ENCODE assay signal across 13 cellular contexts in the genomic region with DNA sequence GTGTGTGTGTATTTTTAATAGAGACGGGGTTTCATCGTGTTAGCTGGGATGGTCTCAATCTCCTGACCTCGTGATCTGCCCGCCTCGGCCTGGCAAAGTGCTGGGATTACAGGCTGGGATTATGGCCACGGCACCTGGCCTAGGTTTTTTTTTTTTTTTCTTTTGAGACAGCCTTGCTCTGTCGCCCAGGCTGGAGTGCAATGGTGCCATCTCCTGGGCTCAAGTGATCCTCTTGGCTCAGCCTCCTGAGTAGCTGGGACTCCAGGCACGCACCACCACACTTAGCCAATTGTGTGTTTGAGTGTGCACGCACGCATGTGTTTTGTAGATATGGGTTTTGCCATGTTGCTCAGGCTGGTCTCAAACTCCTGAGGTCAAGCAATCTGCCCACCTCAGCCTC.
DNase-seq lines count a peak whose midpoint lies in the region; ATAC-seq and TF ChIP-seq lines count a peak whose summit lies in the region.
"Had no signal": no experiment of that assay in that cellular context is flagged by ENCODE, and none has a peak within 500 bp of the region (broad histone marks: within the 10 kb centered on the region; RNA-seq: fewer than 3 reads in every experiment).

No MANE protein-coding gene starts in this region.

- H2BK120ac ChIP-seq in H9 (ENCODE audit: low read depth, low read length, poor library complexity, severe bottlenecking): no peak overlapping the region

- H3K4ac ChIP-seq in H9 (ENCODE audit: low read depth, low read length): no peak overlapping the region

- no peak overlapping the region for H3K4me3 ChIP-seq in SK-N-SH (ENCODE audit: low read depth in 2 of 2, low read length in 1 of 2)

- H4K20me1 ChIP-seq in SK-N-SH (ENCODE audit: insufficient read depth) (no peaks in the 10 kb centered on the region), H9 (ENCODE audit: control insufficient read depth, insufficient read depth, insufficient read length) (no peaks in the 10 kb centered on the region)

- H4K8ac ChIP-seq in H9 (replicated peaks; ENCODE audit: insufficient read length, low read depth, low read length): no peak overlapping the region

- ATAC-seq in SK-N-SH treated with all-trans-retinoic acid at 6 μM for 48 hours (no peak), WTC11 (peak; percentile 74), HG03520 (IDR thresholded peaks at IDR 0.05; ENCODE audit: unreplicated experiment) (no peak)

- H3K9ac ChIP-seq in SK-N-SH: no peak overlapping the region
- no peak overlapping the region for H3K9ac ChIP-seq in H9 (ENCODE audit: extremely low read depth, insufficient read length, low read length)

- H3K36me3 ChIP-seq in SK-N-SH (replicated peaks in 1 of 2; ENCODE audit: control insufficient read depth in 1 of 2, insufficient read depth in 2 of 2, low read length in 1 of 2): no peaks in the 10 kb centered on the region

- H3K27ac Mint-ChIP-seq in H9 (no peak overlapping the region), WTC11 (no peak overlapping the region)
- H3K27ac Mint-ChIP-seq: B cell; CD4-positive, alpha-beta memory T cell had no signal

- no peak overlapping the region for H2BK5ac ChIP-seq in H9 (ENCODE audit: insufficient read length, low read length)

- H2AK5ac ChIP-seq in H9 (ENCODE audit: insufficient read length, low read length): no peak overlapping the region

- no peak overlapping the region for H3K56ac ChIP-seq in H9 (ENCODE audit: insufficient read length, low read depth, low read length)

- no peaks in the 10 kb centered on the region for H3K27me3 Mint-ChIP-seq in H9 (ENCODE audit: low read depth)
- no peaks in the 10 kb centered on the region for H3K27me3 Mint-ChIP-seq in WTC11 (ENCODE audit: low read depth)
- H3K27me3 Mint-ChIP-seq: B cell; CD4-positive, alpha-beta memory T cell had no signal

- POLR2A ChIA-PET in SK-N-SH (lab: Yijun Ruan, JAX): no interaction called here
- POLR2A ChIA-PET in WTC11 (lab: Charles Lee): interaction anchor here (0.7 kb wide), 1 partner anchor 644 kb away, joined by 4 read pairs; no protein-coding TSS in a partner anchor

- H3K9me2 ChIP-seq in SK-N-SH: no peaks in the 10 kb centered on the region

- no peak overlapping the region for H4K5ac ChIP-seq in H9 (ENCODE audit: insufficient read length, low read depth, low read length)

- no peak for TF ChIP-seq RAD21 in SK-N-SH (IDR thresholded peaks at IDR 0.05; ENCODE audit: low read length)

- no peak overlapping the region for H3K18ac ChIP-seq in H9 (ENCODE audit: insufficient read length, low read depth, low read length)

- H3K4me1 ChIP-seq in SK-N-SH (ENCODE audit: control insufficient read depth in 1 of 2, insufficient read depth in 2 of 2, low read depth in 1 of 2, low read length in 1 of 2) (no peaks in the 10 kb centered on the region), H9 (ENCODE audit: insufficient read depth, low read length) (no peaks in the 10 kb centered on the region)

- H3K27ac ChIP-seq in SK-N-SH (ENCODE audit: low read depth in 2 of 2, low read length in 1 of 2) (no peak overlapping the region), H9 (ENCODE audit: insufficient read length, low read depth, low read length) (no peak overlapping the region)

- H3K4me3 Mint-ChIP-seq in H9 (no peak overlapping the region), WTC11 (no peak overlapping the region)
- H3K4me3 Mint-ChIP-seq: B cell; CD4-positive, alpha-beta memory T cell had no signal

- H3K23me2 ChIP-seq in H9 (ENCODE audit: insufficient read length, low read depth, low read length, poor library complexity, severe bottlenecking): no peaks in the 10 kb centered on the region

- H2AFZ ChIP-seq in SK-N-SH (ENCODE audit: low read depth) (no peak overlapping the region), H9 (ENCODE audit: low read length) (no peak overlapping the region)

- H3K4me2 ChIP-seq in SK-N-SH: no peak overlapping the region
- H3K4me2 ChIP-seq in H9 (ENCODE audit: insufficient read depth, insufficient read length, low read length): no peak overlapping the region

- no peak overlapping the region for H3K14ac ChIP-seq in H9 (ENCODE audit: insufficient read depth, low read length)

- H3K36me3 Mint-ChIP-seq in H9 (ENCODE audit: insufficient read depth in 1 of 3, low read depth in 3 of 3) (no peaks in the 10 kb centered on the region), WTC11 (no peaks in the 10 kb centered on the region)
- H3K36me3 Mint-ChIP-seq: CD4-positive, alpha-beta memory T cell had no signal

- H3T11ph ChIP-seq in H9 (ENCODE audit: low read length): no peak overlapping the region

- H3K79me2 ChIP-seq in SK-N-SH (ENCODE audit: insufficient read depth) (no peaks in the 10 kb centered on the region), H9 (ENCODE audit: insufficient read depth, low read length) (no peaks in the 10 kb centered on the region)

- CTCF ChIA-PET in SK-N-SH (lab: Yijun Ruan, JAX): no interaction called here
- CTCF ChIA-PET in WTC11 (lab: Charles Lee): interaction anchor here (0.6 to 2.6 kb wide), 4 partner anchors 9 to 79 kb away, joined by 3 to 10 read pairs (median 5); no protein-coding TSS in a partner anchor

- TF ChIP-seq EP300 in SK-N-SH (IDR thresholded peaks at IDR 0.05; ENCODE audit: borderline replicate concordance in 1 of 2, low read depth in 1 of 2, low read length in 1 of 2): no peak

- H2BK12ac ChIP-seq in H9 (ENCODE audit: insufficient read length, low read depth, low read length): no peak overlapping the region

- no peaks in the 10 kb centered on the region; a peak in 1 of 5 replicates for H3K9me3 Mint-ChIP-seq in H9
- H3K9me3 Mint-ChIP-seq in WTC11: no peaks in the 10 kb centered on the region

- H4K91ac ChIP-seq in H9 (ENCODE audit: insufficient read length, low read depth, low read length): no peak overlapping the region

- no peaks in the 10 kb centered on the region for H3F3A ChIP-seq in SK-N-SH (replicated peaks; ENCODE audit: insufficient read depth)

- H3K23ac ChIP-seq in H9 (ENCODE audit: insufficient read length, low read depth, low read length): no peak overlapping the region

- H3K9me3 ChIP-seq in SK-N-SH: no peaks in the 10 kb centered on the region
- H3K9me3 ChIP-seq in H9 (ENCODE audit: control insufficient read depth, low read depth, low read length): no peaks in the 10 kb centered on the region

- no peaks in the 10 kb centered on the region for H3K79me1 ChIP-seq in H9 (ENCODE audit: insufficient read depth, low read depth, low read length, poor library complexity, severe bottlenecking)

- H3K27me3 ChIP-seq in SK-N-SH (ENCODE audit: insufficient read depth) (no peaks in the 10 kb centered on the region), H9 (ENCODE audit: insufficient read depth, low read length) (no peaks in the 10 kb centered on the region)

- DNase-seq in SK-N-SH (no peak), H9 (peak; percentile 43), WTC11 (ENCODE audit: low spot score) (peak; percentile 15), kidney glomerular epithelial cell (lab: John Stamatoyannopoulos, UW) (no peak), GM19238 (ENCODE audit: insufficient read length, low spot score) (no peak)
- DNase-seq: ACHN; C1 segment of cervical spinal cord; CD4-positive, alpha-beta memory T cell; DND-41; H7 had no signal

- no peak overlapping the region for H2BK15ac ChIP-seq in H9 (ENCODE audit: low read depth, low read length)

- TF ChIP-seq CTCF in SK-N-SH (IDR thresholded peaks at IDR 0.05) (0 out of 2 replicates have a peak, but pooled peaks have one; percentile 8), H9 (conservative IDR thresholded peaks at IDR 0.05) (peak; percentile 29; the same call in 1 of the 3 replicates), WTC11 (IDR thresholded peaks at IDR 0.05) (no peak)

- H3K4me1 Mint-ChIP-seq in H9 (peaks cover 0 to 3% of the 10 kb centered on the region in 2 experiments; a peak in 2 of 4 replicates), WTC11 (peaks cover 6% of the 10 kb centered on the region)
- H3K4me1 Mint-ChIP-seq: B cell; CD4-positive, alpha-beta memory T cell had no signal

- H2BK20ac ChIP-seq in H9 (ENCODE audit: low read depth, low read length, poor library complexity, severe bottlenecking): no peak overlapping the region

- WGBS in SK-N-SH (ENCODE audit: low lambda C conversion rate): 38% methylated on average over 10 of the region's 10 CpGs
- WGBS in H9 (ENCODE audit: extremely low coverage, insufficient read length, low lambda C conversion rate): no CpG with 5 or more reads among the region's 10 CpGs

TF ChIP-seq in SK-N-SH, 30 proteins besides CTCF, POLR2A, EP300 and RAD21 (continues in another document):
- TF ChIP-seq FOXJ3 (CRISPR knock-in tag; IDR thresholded peaks at IDR 0.05): no peak
- TF ChIP-seq GABPA (IDR thresholded peaks at IDR 0.05; ENCODE audit: low read depth): no peak
- TF ChIP-seq TEAD4 (IDR thresholded peaks at IDR 0.05; ENCODE audit: borderline replicate concordance, insufficient read depth): no peak

TF ChIP-seq in SK-N-SH treated with all-trans-retinoic acid at 6 μM for 48 hours, 23 proteins besides CTCF, POLR2A, EP300 and RAD21 (continues in another document):
- no peak for TF ChIP-seq TCF4 (CRISPR knock-in tag; IDR thresholded peaks at IDR 0.05; ENCODE audit: borderline replicate concordance)

TF ChIP-seq in WTC11, 78 proteins besides CTCF, POLR2A, EP300 and RAD21 (continues in another document):
- TF ChIP-seq FOXK1 (CRISPR knock-in tag; IDR thresholded peaks at IDR 0.05) (no peak), NFATC4 (CRISPR knock-in tag; IDR thresholded peaks at IDR 0.05) (no peak)
- TF ChIP-seq, protein P1, sequence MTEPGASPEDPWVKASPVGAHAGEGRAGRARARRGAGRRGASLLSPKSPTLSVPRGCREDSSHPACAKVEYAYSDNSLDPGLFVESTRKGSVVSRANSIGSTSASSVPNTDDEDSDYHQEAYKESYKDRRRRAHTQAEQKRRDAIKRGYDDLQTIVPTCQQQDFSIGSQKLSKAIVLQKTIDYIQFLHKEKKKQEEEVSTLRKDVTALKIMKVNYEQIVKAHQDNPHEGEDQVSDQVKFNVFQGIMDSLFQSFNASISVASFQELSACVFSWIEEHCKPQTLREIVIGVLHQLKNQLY (CRISPR knock-in tag; IDR thresholded peaks at IDR 0.05): no peak

Comparison
In these comparisons a context has a peak if more than half of its experiments do, and no peak if none do; other contexts are left out.
1. DNase-seq: peak in H9 (single experiment) and WTC11 (single experiment); none in SK-N-SH (single experiment), kidney glomerular epithelial cell (single experiment) and GM19238 (single experiment).